ENCODE assay signal across 28 cellular contexts in the genomic region with DNA sequence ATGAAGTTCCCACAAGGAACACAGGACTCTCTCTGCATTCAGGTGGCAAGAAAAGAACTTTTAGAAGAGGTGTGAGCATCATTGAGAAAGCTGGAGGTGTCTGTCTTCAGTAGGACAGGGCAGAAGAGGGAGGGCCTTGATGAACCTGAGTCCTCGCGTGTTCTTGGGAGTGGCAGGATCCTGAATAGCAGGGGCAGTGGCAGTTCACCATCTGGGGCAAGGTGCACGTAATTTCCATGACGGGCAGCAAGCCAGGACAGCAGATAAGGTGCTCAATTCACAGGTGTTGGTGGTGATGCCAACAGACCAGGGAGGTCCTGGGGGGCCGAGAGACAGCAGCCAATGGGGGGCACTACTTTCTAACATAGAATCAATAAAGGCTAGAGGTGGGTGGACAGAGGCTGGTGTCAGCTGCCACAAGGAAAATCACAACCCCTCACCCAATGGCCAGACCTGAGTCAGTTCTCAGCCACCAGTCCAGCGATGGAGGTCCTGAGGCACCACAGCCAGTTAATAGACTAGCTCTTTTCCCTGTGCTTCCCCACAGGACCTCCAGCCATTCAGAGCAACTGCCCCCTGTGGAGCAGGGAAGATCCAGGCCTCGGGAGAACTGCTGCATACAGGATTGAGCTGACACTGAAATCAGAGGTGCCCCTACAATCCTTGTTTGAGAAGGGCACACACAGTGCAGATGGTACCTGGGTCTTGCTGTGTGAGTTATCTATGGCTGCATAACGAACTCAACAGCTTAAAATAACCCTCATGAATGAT.
"Had no signal": no experiment of that assay in that cellular context is flagged by ENCODE, and none has a peak within 500 bp of the region (broad histone marks: within the 10 kb centered on the region; RNA-seq: fewer than 3 reads in every experiment).

No MANE protein-coding gene starts in this region.

- H3K4me1 Mint-ChIP-seq: memory B cell, naive B cell, nephron had no signal

- H3K27ac Mint-ChIP-seq: memory B cell, mesothelial cell of epicardium, nephron, neural progenitor cell had no signal

- H3K27me3 ChIP-seq: colonic mucosa, esophagus squamous epithelium, neural progenitor cell, ovary, right lobe of liver, stomach, thyroid gland had no signal

- H3K4me1 ChIP-seq: colonic mucosa, esophagus squamous epithelium, neural progenitor cell, right lobe of liver, stomach, thyroid gland had no signal

- H3K9me3 ChIP-seq: colonic mucosa, esophagus squamous epithelium, mucosa of descending colon, ovary, right lobe of liver, thyroid gland had no signal

- H2AFZ ChIP-seq: neural progenitor cell had no signal

- H3K27ac ChIP-seq: colonic mucosa, esophagus squamous epithelium, neural progenitor cell, ovary, right lobe of liver, stomach, thyroid gland had no signal

- H3K9ac ChIP-seq: neural progenitor cell had no signal

- DNase-seq: colonic mucosa; dermis blood vessel endothelial cell; effector memory CD4-positive, alpha-beta T cell; erythroblast; esophagus squamous epithelium; foreskin melanocyte; glutamatergic neuron; hypothalamus; mucosa of descending colon; naive B cell; ovary; posterior cingulate gyrus; stimulated activated CD4-positive, alpha-beta T cell treated with anti-CD3 and anti-CD28 coated beads, Interleukin-12 subunit alpha, Interleukin-12 subunit beta, amount 100 ng/mL, for 4 hours; stimulated activated CD4-positive, alpha-beta T cell treated with anti-CD3 and anti-CD28 coated beads, Interleukin-1b, Interleukin-23, amount 100 ng/mL, for 48 hours; stimulated activated CD4-positive, alpha-beta T cell treated with anti-CD3 and anti-CD28 coated beads, Interleukin-4, amount 100 ng/mL, for 1 hour; stimulated activated CD8-positive, alpha-beta memory T cell treated with anti-CD3 and anti-CD28 coated beads, Interleukin-4, amount 100 ng/mL, for 48 hours; stimulated activated naive CD4-positive, alpha-beta T cell treated with Interleukin-2 at 50 U/mL for 16 hours; stomach; thyroid gland; trophoblast cell had no signal

- H3K4me2 ChIP-seq: neural progenitor cell, smooth muscle cell had no signal

- ATAC-seq: left lobe of liver, mucosa of descending colon, right lobe of liver had no signal

- H3K36me3 ChIP-seq: colonic mucosa, esophagus squamous epithelium, neural progenitor cell, ovary, right lobe of liver, stomach, thyroid gland had no signal

- H3K36me3 Mint-ChIP-seq: mesothelial cell of epicardium, neural progenitor cell had no signal

- H3K4me3 ChIP-seq: colonic mucosa, esophagus squamous epithelium, lung, mucosa of descending colon, neural progenitor cell, ovary, right lobe of liver, smooth muscle cell, stomach, thyroid gland had no signal

- H3K4me3 Mint-ChIP-seq: memory B cell, mesothelial cell of epicardium, nephron, neural progenitor cell had no signal
